In the genomic region with DNA sequence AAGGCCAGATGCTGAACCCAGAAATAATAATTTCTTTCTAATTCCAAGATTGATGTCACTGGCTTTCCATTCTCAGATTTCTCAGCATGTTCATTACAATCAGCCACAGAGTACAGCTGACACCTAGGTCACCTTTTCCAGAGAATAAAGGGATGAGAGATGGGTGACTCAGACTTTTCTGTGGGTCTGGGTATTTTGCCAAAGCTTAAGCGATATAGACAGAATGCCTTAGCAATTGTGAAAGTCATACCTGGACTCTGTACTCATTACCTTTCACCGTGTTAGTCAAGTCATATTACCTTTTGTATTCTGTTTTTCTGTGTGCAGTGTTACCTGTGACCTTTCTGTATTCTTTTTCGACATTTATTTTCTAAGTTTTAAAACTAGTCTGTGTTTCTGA, we compare ENCODE assay signal across 13 cellular contexts. TPM values are rescaled to one million over a fixed set of nuclear protein-coding genes. Genes with fewer than 3 reads are reported as not detected.
A peak's percentile ranks its signal among the peaks of the same experiment; 100 is the strongest.
DNase-seq lines count a peak whose midpoint lies in the region; ATAC-seq and TF ChIP-seq lines count a peak whose summit lies in the region.
"Had no signal": no experiment of that assay in that cellular context is flagged by ENCODE, and none has a peak within 500 bp of the region (broad histone marks: within the 10 kb centered on the region; RNA-seq: fewer than 3 reads in every experiment).

No MANE protein-coding gene starts in this region.

- H3K27ac Mint-ChIP-seq in activated CD8-positive, alpha-beta T cell treated with anti-CD3 and anti-CD28 coated beads for 36 hours: no peak overlapping the region
- no peak overlapping the region for H3K27ac Mint-ChIP-seq in activated CD8-positive, alpha-beta T cell treated with anti-CD3 and anti-CD28 coated beads, Interleukin-2, amount 10 ng/mL, durations not matched to agents 7 days and 5 days
- peak overlapping the region; percentile 26 for H3K27ac Mint-ChIP-seq in stimulated activated naive CD8-positive, alpha-beta T cell treated with anti-CD3 and anti-CD28 coated beads, Interleukin-15, Interleukin-2, amounts not matched to agents 100 ng/mL and 50 ng/mL, for 24 hours
- H3K27ac Mint-ChIP-seq: activated naive CD4-positive, alpha-beta T cell treated with anti-CD3 and anti-CD28 coated beads for 36 hours; dendritic cell treated with granulocyte-macrophage colony-stimulating factor and Interleukin-4, amounts not matched to agents 40 ng/mL and 50 ng/mL, for 4 days; T-helper 1 cell treated with Interleukin-12 subunit alpha and Interleukin-12 subunit beta and Interleukin-4 antibody, amounts not matched to agents 30 μg/mL and 1 μg/mL, for 36 hours had no signal

- no peak for DNase-seq in activated CD8-positive, alpha-beta T cell treated with anti-CD3 and anti-CD28 coated beads for 36 hours
- no peak for DNase-seq in activated CD8-positive, alpha-beta T cell treated with anti-CD3 and anti-CD28 coated beads, Interleukin-2, amount 10 ng/mL, durations not matched to agents 7 days and 5 days
- DNase-seq in RWPE2 (ENCODE audit: low spot score) (no peak), glomerular visceral epithelial cell (ENCODE audit: extremely low spot score) (peak; percentile 74), DMS 273 treated with DMSO at 0.1 percent for 48 hours (lab: John Stamatoyannopoulos, UW) (no peak), NCI-H2081 (lab: John Stamatoyannopoulos, UW) (no peak)
- DNase-seq: activated naive CD4-positive, alpha-beta T cell treated with anti-CD3 and anti-CD28 coated beads for 36 hours; NCI-H2107; upper lobe of left lung had no signal

- CTCF ChIA-PET in activated CD8-positive, alpha-beta T cell treated with anti-CD3 and anti-CD28 coated beads for 36 hours (lab: Charles Lee): interaction anchor here (0.9 to 1.4 kb wide), 2 partner anchors 12 to 98 kb away, joined by 3 to 4 read pairs; no protein-coding TSS in a partner anchor
- CTCF ChIA-PET in activated CD8-positive, alpha-beta T cell treated with anti-CD3 and anti-CD28 coated beads, Interleukin-2, amount 10 ng/mL, durations not matched to agents 7 days and 5 days (lab: Charles Lee): no interaction called here

- H3K4me1 Mint-ChIP-seq in activated CD8-positive, alpha-beta T cell treated with anti-CD3 and anti-CD28 coated beads for 36 hours (ENCODE audit: low read depth): no peaks in the 10 kb centered on the region
- no peaks in the 10 kb centered on the region for H3K4me1 Mint-ChIP-seq in activated CD8-positive, alpha-beta T cell treated with anti-CD3 and anti-CD28 coated beads, Interleukin-2, amount 10 ng/mL, durations not matched to agents 7 days and 5 days (ENCODE audit: low read depth)
- H3K4me1 Mint-ChIP-seq in stimulated activated naive CD8-positive, alpha-beta T cell treated with anti-CD3 and anti-CD28 coated beads, Interleukin-15, Interleukin-2, amounts not matched to agents 100 ng/mL and 50 ng/mL, for 24 hours (ENCODE audit: low read depth): peaks cover 9% of the 10 kb centered on the region

- H3K27ac ChIP-seq in RWPE2 (ENCODE audit: poor library complexity, severe bottlenecking): peak overlapping the region; percentile 20
- H3K27ac ChIP-seq: upper lobe of left lung had no signal

- H3K27me3 Mint-ChIP-seq in activated CD8-positive, alpha-beta T cell treated with anti-CD3 and anti-CD28 coated beads for 36 hours: no peaks in the 10 kb centered on the region
- no peaks in the 10 kb centered on the region for H3K27me3 Mint-ChIP-seq in activated CD8-positive, alpha-beta T cell treated with anti-CD3 and anti-CD28 coated beads, Interleukin-2, amount 10 ng/mL, durations not matched to agents 7 days and 5 days (ENCODE audit: low read depth)
- no peaks in the 10 kb centered on the region for H3K27me3 Mint-ChIP-seq in stimulated activated naive CD8-positive, alpha-beta T cell treated with anti-CD3 and anti-CD28 coated beads, Interleukin-15, Interleukin-2, amounts not matched to agents 100 ng/mL and 50 ng/mL, for 24 hours
- H3K27me3 Mint-ChIP-seq: dendritic cell treated with granulocyte-macrophage colony-stimulating factor and Interleukin-4, amounts not matched to agents 40 ng/mL and 50 ng/mL, for 4 days had no signal

- H3K27me3 ChIP-seq in RWPE2 (ENCODE audit: insufficient read depth, poor library complexity, severe bottlenecking): no peaks in the 10 kb centered on the region
- H3K27me3 ChIP-seq: upper lobe of left lung had no signal

- POLR2A ChIA-PET in activated CD8-positive, alpha-beta T cell treated with anti-CD3 and anti-CD28 coated beads for 36 hours (lab: Charles Lee): interaction anchor here (0.9 to 1.1 kb wide), 2 partner anchors 8 to 9 kb away, joined by 3 read pairs; no protein-coding TSS in a partner anchor
- POLR2A ChIA-PET in activated CD8-positive, alpha-beta T cell treated with anti-CD3 and anti-CD28 coated beads, Interleukin-2, amount 10 ng/mL, durations not matched to agents 7 days and 5 days (lab: Charles Lee): no interaction called here

- H3K4me3 Mint-ChIP-seq in activated CD8-positive, alpha-beta T cell treated with anti-CD3 and anti-CD28 coated beads for 36 hours: no peak overlapping the region
- no peak overlapping the region for H3K4me3 Mint-ChIP-seq in activated CD8-positive, alpha-beta T cell treated with anti-CD3 and anti-CD28 coated beads, Interleukin-2, amount 10 ng/mL, durations not matched to agents 7 days and 5 days
- H3K4me3 Mint-ChIP-seq in stimulated activated naive CD8-positive, alpha-beta T cell treated with anti-CD3 and anti-CD28 coated beads, Interleukin-15, Interleukin-2, amounts not matched to agents 100 ng/mL and 50 ng/mL, for 24 hours: no peak overlapping the region
- H3K4me3 Mint-ChIP-seq: activated naive CD4-positive, alpha-beta T cell treated with anti-CD3 and anti-CD28 coated beads for 36 hours; dendritic cell treated with granulocyte-macrophage colony-stimulating factor and Interleukin-4, amounts not matched to agents 40 ng/mL and 50 ng/mL, for 4 days; T-helper 1 cell treated with Interleukin-12 subunit alpha and Interleukin-12 subunit beta and Interleukin-4 antibody, amounts not matched to agents 30 μg/mL and 1 μg/mL, for 36 hours had no signal

- no peaks in the 10 kb centered on the region for H3K36me3 Mint-ChIP-seq in activated CD8-positive, alpha-beta T cell treated with anti-CD3 and anti-CD28 coated beads for 36 hours (ENCODE audit: low read depth)
- no peaks in the 10 kb centered on the region for H3K36me3 Mint-ChIP-seq in activated CD8-positive, alpha-beta T cell treated with anti-CD3 and anti-CD28 coated beads, Interleukin-2, amount 10 ng/mL, durations not matched to agents 7 days and 5 days (ENCODE audit: low read depth)
- H3K36me3 Mint-ChIP-seq in stimulated activated naive CD8-positive, alpha-beta T cell treated with anti-CD3 and anti-CD28 coated beads, Interleukin-15, Interleukin-2, amounts not matched to agents 100 ng/mL and 50 ng/mL, for 24 hours (ENCODE audit: low read depth): no peaks in the 10 kb centered on the region

- no peaks in the 10 kb centered on the region for H3K36me3 ChIP-seq in RWPE2 (ENCODE audit: low read depth)
- H3K36me3 ChIP-seq: upper lobe of left lung had no signal

- no peak overlapping the region for H3K4me3 ChIP-seq in RWPE2 (ENCODE audit: severe bottlenecking)
- H3K4me3 ChIP-seq: upper lobe of left lung had no signal

- peak; percentile 55 for ATAC-seq in activated CD8-positive, alpha-beta T cell treated with anti-CD3 and anti-CD28 coated beads for 36 hours
- ATAC-seq in activated CD8-positive, alpha-beta T cell treated with anti-CD3 and anti-CD28 coated beads, Interleukin-2, amount 10 ng/mL, durations not matched to agents 7 days and 5 days: no peak
- ATAC-seq in RWPE2 (ENCODE audit: low read depth): peak; percentile 96
- ATAC-seq in GM19324 (IDR thresholded peaks at IDR 0.05; ENCODE audit: low FRiP score, unreplicated experiment): no peak

- TF ChIP-seq CTCF in activated CD8-positive, alpha-beta T cell treated with anti-CD3 and anti-CD28 coated beads for 36 hours (IDR thresholded peaks at IDR 0.05): no peak
- no peak for TF ChIP-seq CTCF in RWPE2 (IDR thresholded peaks at IDR 0.05; ENCODE audit: poor library complexity, severe bottlenecking)

- H3K9me3 ChIP-seq in RWPE2 (ENCODE audit: severe bottlenecking): no peaks in the 10 kb centered on the region
- H3K9me3 ChIP-seq: upper lobe of left lung had no signal

- H3K4me1 ChIP-seq in RWPE2 (ENCODE audit: insufficient read depth, poor library complexity, severe bottlenecking): peaks cover 18% of the 10 kb centered on the region
- H3K4me1 ChIP-seq: upper lobe of left lung had no signal

- intact Hi-C loops in activated CD8-positive, alpha-beta T cell treated with anti-CD3 and anti-CD28 coated beads for 36 hours (cut with micrococcal nuclease): no loop called here

- no peaks in the 10 kb centered on the region for H3K9me3 Mint-ChIP-seq in activated CD8-positive, alpha-beta T cell treated with anti-CD3 and anti-CD28 coated beads for 36 hours
- no peaks in the 10 kb centered on the region for H3K9me3 Mint-ChIP-seq in activated CD8-positive, alpha-beta T cell treated with anti-CD3 and anti-CD28 coated beads, Interleukin-2, amount 10 ng/mL, durations not matched to agents 7 days and 5 days (ENCODE audit: insufficient read depth)
- H3K9me3 Mint-ChIP-seq in stimulated activated naive CD8-positive, alpha-beta T cell treated with anti-CD3 and anti-CD28 coated beads, Interleukin-15, Interleukin-2, amounts not matched to agents 100 ng/mL and 50 ng/mL, for 24 hours: no peaks in the 10 kb centered on the region
- H3K9me3 Mint-ChIP-seq: activated naive CD4-positive, alpha-beta T cell treated with anti-CD3 and anti-CD28 coated beads for 36 hours; dendritic cell treated with granulocyte-macrophage colony-stimulating factor and Interleukin-4, amounts not matched to agents 40 ng/mL and 50 ng/mL, for 4 days; T-helper 1 cell treated with Interleukin-12 subunit alpha and Interleukin-12 subunit beta and Interleukin-4 antibody, amounts not matched to agents 30 μg/mL and 1 μg/mL, for 36 hours had no signal

RNA-seq across cellular contexts. Expression of a gene that starts 10.6 kb away (rescaled TPM):
- 1 to 10 TPM; 2.2 to 2.7 TPM for total RNA-seq in activated CD8-positive, alpha-beta T cell treated with anti-CD3 and anti-CD28 coated beads for 36 hours
- 1 to 10 TPM; 1.6 to 2.9 TPM for total RNA-seq in activated CD8-positive, alpha-beta T cell treated with anti-CD3 and anti-CD28 coated beads, Interleukin-2, amount 10 ng/mL, durations not matched to agents 7 days and 5 days

RNA-seq across cellular contexts. Expression of a gene that starts 53.0 kb away (rescaled TPM):
- total RNA-seq in activated CD8-positive, alpha-beta T cell treated with anti-CD3 and anti-CD28 coated beads for 36 hours: not detected
- not detected for total RNA-seq in activated CD8-positive, alpha-beta T cell treated with anti-CD3 and anti-CD28 coated beads, Interleukin-2, amount 10 ng/mL, durations not matched to agents 7 days and 5 days
- total RNA-seq: activated naive CD4-positive, alpha-beta T cell treated with anti-CD3 and anti-CD28 coated beads for 36 hours had no signal

RNA-seq across cellular contexts. Expression of a gene that starts 53.4 kb away (rescaled TPM):
- 10 to 100 TPM in 1 of 2 experiments, 1 to 10 TPM in 1; 9.9 to 10.0 TPM for total RNA-seq in activated CD8-positive, alpha-beta T cell treated with anti-CD3 and anti-CD28 coated beads for 36 hours
- 1 to 10 TPM; 3.8 to 4.2 TPM for total RNA-seq in activated CD8-positive, alpha-beta T cell treated with anti-CD3 and anti-CD28 coated beads, Interleukin-2, amount 10 ng/mL, durations not matched to agents 7 days and 5 days

Comparison
In these comparisons a context has a peak if more than half of its experiments do, and no peak if none do; other contexts are left out.
1. ATAC-seq: peak in activated CD8-positive, alpha-beta T cell treated with anti-CD3 and anti-CD28 coated beads for 36 hours (single experiment) and RWPE2 (single experiment); none in activated CD8-positive, alpha-beta T cell treated with anti-CD3 and anti-CD28 coated beads, Interleukin-2, amount 10 ng/mL, durations not matched to agents 7 days and 5 days (single experiment) and GM19324 (single experiment).